15 cellular contexts compared by ENCODE assay signal in the genomic region with DNA sequence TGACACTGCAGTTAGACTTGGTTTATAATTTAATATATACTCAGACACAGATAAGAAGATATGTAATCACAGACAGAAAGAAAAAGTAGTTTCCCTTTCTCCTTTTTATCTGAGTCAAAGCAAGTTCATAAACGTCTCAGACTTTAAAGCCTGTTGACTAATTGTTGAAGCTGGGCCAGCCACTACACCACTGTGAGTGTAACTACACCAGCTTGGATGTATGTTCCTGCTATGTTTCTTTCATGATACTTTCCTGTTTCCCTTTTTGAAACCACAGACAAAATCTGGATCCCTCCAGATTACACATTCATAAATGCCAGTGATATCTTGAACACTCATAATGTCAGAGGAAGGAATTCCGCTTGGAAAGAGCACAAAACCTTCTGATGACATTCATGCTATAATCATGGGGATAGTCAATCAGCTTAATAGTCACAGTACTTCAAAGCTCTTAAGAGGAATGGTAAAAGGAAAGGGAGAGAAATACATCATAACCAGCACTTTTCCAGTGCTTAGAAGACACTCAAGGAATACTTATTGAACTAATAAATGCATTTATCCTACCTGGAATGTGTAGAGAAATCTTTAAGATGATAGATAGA. TPM values are rescaled to one million over a fixed set of nuclear protein-coding genes. Genes with fewer than 3 reads are reported as not detected.
DNase-seq lines count a peak whose midpoint lies in the region; FAIRE-seq and TF ChIP-seq lines count a peak whose summit lies in the region.
"Had no signal": no experiment of that assay in that cellular context is flagged by ENCODE, and none has a peak within 500 bp of the region (broad histone marks: within the 10 kb centered on the region; RNA-seq: fewer than 3 reads in every experiment).

No MANE protein-coding gene starts in this region.

- H3K9me3 ChIP-seq in cardiac muscle cell (ENCODE audit: low read depth) (no peaks in the 10 kb centered on the region), right atrium auricular region (no peaks in the 10 kb centered on the region), MG63 (no peaks in the 10 kb centered on the region), small intestine (ENCODE audit: control insufficient read depth, low read depth) (no peaks in the 10 kb centered on the region), thyroid gland (no peaks in the 10 kb centered on the region)
- H3K9me3 ChIP-seq: A549 had no signal

- no peaks in the 10 kb centered on the region for H3K4me1 ChIP-seq in cardiac muscle cell (ENCODE audit: low read depth)
- peaks cover 0 to 2% of the 10 kb centered on the region in 2 donors for H3K4me1 ChIP-seq in right atrium auricular region
- no peaks in the 10 kb centered on the region for H3K4me1 ChIP-seq in small intestine (ENCODE audit: control insufficient read depth in 2 of 2, insufficient read depth in 1 of 2, low read depth in 1 of 2, low read length in 1 of 2)
- H3K4me1 ChIP-seq in thyroid gland = no peaks in the 10 kb centered on the region
- H3K4me1 ChIP-seq: A549 had no signal

- no peak for TF ChIP-seq CTCF in cardiac muscle cell (IDR thresholded peaks at IDR 0.05; ENCODE audit: low read depth, low read length)
- no peak for TF ChIP-seq CTCF in right atrium auricular region (IDR thresholded peaks at IDR 0.05)
- no peak for TF ChIP-seq CTCF in fibroblast of villous mesenchyme (IDR thresholded peaks at IDR 0.05; ENCODE audit: insufficient read depth, low read depth, low read length)
- TF ChIP-seq CTCF in dorsolateral prefrontal cortex (IDR thresholded peaks at IDR 0.05 in 54 of 56, conservative IDR thresholded peaks at IDR 0.05 in 2 of 56; ENCODE audit: low read depth in 1 of 56, partially characterized antibody in 56 of 56) = no peak
- no peak for TF ChIP-seq CTCF in thyroid gland (IDR thresholded peaks at IDR 0.05)

- DNase-seq in cardiac muscle cell (ENCODE audit: low read depth in 1 of 2, low spot score in 1 of 2) = peak in 1 of 2 donors; percentile 28
- no peak for DNase-seq in right atrium auricular region (ENCODE audit: low spot score)
- DNase-seq in MG63 = peak; percentile 62
- DNase-seq in fibroblast of villous mesenchyme (ENCODE audit: low read depth) = peak; percentile 74
- no peak for DNase-seq in small intestine
- DNase-seq in NCI-H187 (lab: John Stamatoyannopoulos, UW) = no peak
- DNase-seq in dorsolateral prefrontal cortex = no peak
- DNase-seq in thyroid gland = no peak
- DNase-seq: COR-L47, NCI-H2081 treated with DMSO at 0.1 percent for 48 hours, NCI-H345, NCI-H526 treated with DMSO at 0.1 percent for 48 hours had no signal

- H3K4me3 ChIP-seq in cardiac muscle cell = no peak overlapping the region
- H3K4me3 ChIP-seq in right atrium auricular region = no peak overlapping the region
- H3K4me3 ChIP-seq in MG63 = no peak overlapping the region
- H3K4me3 ChIP-seq in fibroblast of villous mesenchyme (ENCODE audit: low read depth, low read length) = no peak overlapping the region
- H3K4me3 ChIP-seq in small intestine (ENCODE audit: low read depth in 1 of 2, low read length in 2 of 2) = no peak overlapping the region
- no peak overlapping the region for H3K4me3 ChIP-seq in dorsolateral prefrontal cortex
- no peak overlapping the region for H3K4me3 ChIP-seq in thyroid gland (replicated peaks in 1 of 3)
- H3K4me3 ChIP-seq: A549 had no signal

- TF ChIP-seq POLR2A in thyroid gland (IDR thresholded peaks at IDR 0.05) = no peak

- intact Hi-C loops in dorsolateral prefrontal cortex (cut with DNase I) (no loop called here), thyroid gland (cut with DNase I) (no loop called here)

- H3K27me3 ChIP-seq in cardiac muscle cell (no peaks in the 10 kb centered on the region), right atrium auricular region (no peaks in the 10 kb centered on the region), MG63 (no peaks in the 10 kb centered on the region), small intestine (ENCODE audit: control insufficient read depth in 2 of 2, insufficient read depth in 2 of 2, low read length in 2 of 2) (no peaks in the 10 kb centered on the region), dorsolateral prefrontal cortex (no peaks in the 10 kb centered on the region), thyroid gland (no peaks in the 10 kb centered on the region)

- no peaks in the 10 kb centered on the region for H3K36me3 ChIP-seq in cardiac muscle cell
- no peaks in the 10 kb centered on the region for H3K36me3 ChIP-seq in right atrium auricular region
- H3K36me3 ChIP-seq in MG63 = no peaks in the 10 kb centered on the region
- no peaks in the 10 kb centered on the region for H3K36me3 ChIP-seq in small intestine (ENCODE audit: control insufficient read depth in 2 of 2, insufficient read depth in 2 of 2, low read length in 2 of 2)
- no peaks in the 10 kb centered on the region for H3K36me3 ChIP-seq in thyroid gland

- FAIRE-seq in small intestine (lab: Jason Lieb, UNC) = peak; percentile 23
- FAIRE-seq: A549, H54 had no signal

- WGBS in small intestine, 3 donors = 43 to 47% (median 45%) methylated on average over 2 of the region's 2 CpGs
- WGBS in thyroid gland, 2 donors = 61 to 77% methylated on average over 2 of the region's 2 CpGs

- H3K27ac ChIP-seq in cardiac muscle cell (peak overlapping the region; percentile 25), right atrium auricular region (peak overlapping the region in 1 of 2 donors; percentile 23), small intestine (ENCODE audit: low read depth in 1 of 2, low read length in 1 of 2) (no peak overlapping the region), dorsolateral prefrontal cortex (no peak overlapping the region), thyroid gland (no peak overlapping the region)
- H3K27ac ChIP-seq: A549, C4-2B had no signal

RNA-seq across cellular contexts. Expression of gene KCNMB2, which starts 32.0 kb away (rescaled TPM):
- 0.33 TPM in 1 of 2 replicates, not detected in the other for total RNA-seq in cardiac muscle cell
- polyA plus RNA-seq in cardiac muscle cell = 0.89 TPM in 1 of 2 replicates, not detected in the other
- total RNA-seq in right atrium auricular region = 10 to 100 TPM in 1 of 2 donors, 1 to 10 TPM in 1; 2.8 to 18.2 TPM
- 0.52 TPM in 1 of 2 replicates, not detected in the other for total RNA-seq in MG63 (2014; rRNA removed; shearing (Covaris generic); ENCODE audit: low replicate concordance)
- under 0.01 TPM in 1 of 2 replicates, not detected in the other for total RNA-seq in fibroblast of villous mesenchyme
- 1 to 10 TPM in 1 of 3 donors, under 1 TPM in 1, not detected in 1; 0.06 to 1.4 TPM for polyA plus RNA-seq in small intestine
- 10 to 100 TPM in 43 of 120 experiments, 1 to 10 TPM in 77; 3.7 to 17.8 (median 9.0) TPM for total RNA-seq in dorsolateral prefrontal cortex
- under 1 TPM in 3 of 4 donors, not detected in 1; 0.56 to 0.92 (median 0.81) TPM for total RNA-seq in thyroid gland
- polyA plus RNA-seq: A549 had no signal

Comparison
In these comparisons a context has a peak if more than half of its experiments do, and no peak if none do; other contexts are left out.
1. DNase-seq: peak in MG63 (single experiment) and fibroblast of villous mesenchyme (single experiment); none in right atrium auricular region (single experiment), small intestine (single experiment), NCI-H187 (0 of 2), dorsolateral prefrontal cortex (0 of 10) and thyroid gland (0 of 2).